ENCODE assay signal across 1 cellular context in the genomic region with DNA sequence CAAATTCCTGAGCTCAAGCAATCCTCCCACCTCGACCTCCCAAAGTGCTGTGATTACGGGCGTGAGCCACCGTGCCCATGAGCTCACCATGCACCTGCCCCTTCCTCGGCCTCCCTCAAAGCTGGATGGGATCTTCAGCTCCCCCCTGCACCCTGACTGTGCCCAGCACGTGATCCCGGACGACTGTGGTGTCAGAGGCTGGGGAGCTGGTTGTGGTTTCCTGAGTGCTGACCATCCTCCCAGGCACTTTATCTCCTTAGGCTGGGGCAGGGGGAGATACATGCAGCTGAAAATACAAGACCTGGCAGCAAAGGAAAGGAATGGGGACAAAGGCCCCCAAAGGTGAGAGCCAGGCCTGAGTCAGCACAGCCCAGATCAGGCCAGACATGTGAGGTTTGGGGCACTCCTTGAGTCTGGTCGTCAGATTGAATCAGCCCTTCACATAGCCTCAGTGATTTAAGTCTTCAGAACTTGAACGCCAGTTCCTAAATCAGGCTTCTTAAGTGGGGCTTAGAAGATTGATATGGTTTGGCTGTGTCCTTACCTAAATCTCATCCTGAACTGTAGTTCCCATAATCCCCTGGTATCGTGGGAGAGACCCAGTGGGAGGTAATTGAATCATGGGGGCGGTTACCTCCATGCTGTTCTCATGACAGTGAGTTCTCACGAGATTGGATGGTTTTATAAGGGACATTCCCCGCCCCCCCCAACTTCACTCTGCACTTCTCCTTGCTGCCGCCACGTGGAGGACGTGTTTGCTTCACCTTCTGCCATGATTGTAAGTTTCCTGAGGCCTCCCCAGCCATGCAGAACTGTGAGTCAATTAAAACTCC.
TF ChIP-seq lines count a peak whose summit lies in the region.

No MANE protein-coding gene starts in this region.

TF ChIP-seq in K562, 482 proteins besides CTCF, POLR2A, EP300 and RAD21 (continued from another document and continues in another):
- TF ChIP-seq, protein P1, sequence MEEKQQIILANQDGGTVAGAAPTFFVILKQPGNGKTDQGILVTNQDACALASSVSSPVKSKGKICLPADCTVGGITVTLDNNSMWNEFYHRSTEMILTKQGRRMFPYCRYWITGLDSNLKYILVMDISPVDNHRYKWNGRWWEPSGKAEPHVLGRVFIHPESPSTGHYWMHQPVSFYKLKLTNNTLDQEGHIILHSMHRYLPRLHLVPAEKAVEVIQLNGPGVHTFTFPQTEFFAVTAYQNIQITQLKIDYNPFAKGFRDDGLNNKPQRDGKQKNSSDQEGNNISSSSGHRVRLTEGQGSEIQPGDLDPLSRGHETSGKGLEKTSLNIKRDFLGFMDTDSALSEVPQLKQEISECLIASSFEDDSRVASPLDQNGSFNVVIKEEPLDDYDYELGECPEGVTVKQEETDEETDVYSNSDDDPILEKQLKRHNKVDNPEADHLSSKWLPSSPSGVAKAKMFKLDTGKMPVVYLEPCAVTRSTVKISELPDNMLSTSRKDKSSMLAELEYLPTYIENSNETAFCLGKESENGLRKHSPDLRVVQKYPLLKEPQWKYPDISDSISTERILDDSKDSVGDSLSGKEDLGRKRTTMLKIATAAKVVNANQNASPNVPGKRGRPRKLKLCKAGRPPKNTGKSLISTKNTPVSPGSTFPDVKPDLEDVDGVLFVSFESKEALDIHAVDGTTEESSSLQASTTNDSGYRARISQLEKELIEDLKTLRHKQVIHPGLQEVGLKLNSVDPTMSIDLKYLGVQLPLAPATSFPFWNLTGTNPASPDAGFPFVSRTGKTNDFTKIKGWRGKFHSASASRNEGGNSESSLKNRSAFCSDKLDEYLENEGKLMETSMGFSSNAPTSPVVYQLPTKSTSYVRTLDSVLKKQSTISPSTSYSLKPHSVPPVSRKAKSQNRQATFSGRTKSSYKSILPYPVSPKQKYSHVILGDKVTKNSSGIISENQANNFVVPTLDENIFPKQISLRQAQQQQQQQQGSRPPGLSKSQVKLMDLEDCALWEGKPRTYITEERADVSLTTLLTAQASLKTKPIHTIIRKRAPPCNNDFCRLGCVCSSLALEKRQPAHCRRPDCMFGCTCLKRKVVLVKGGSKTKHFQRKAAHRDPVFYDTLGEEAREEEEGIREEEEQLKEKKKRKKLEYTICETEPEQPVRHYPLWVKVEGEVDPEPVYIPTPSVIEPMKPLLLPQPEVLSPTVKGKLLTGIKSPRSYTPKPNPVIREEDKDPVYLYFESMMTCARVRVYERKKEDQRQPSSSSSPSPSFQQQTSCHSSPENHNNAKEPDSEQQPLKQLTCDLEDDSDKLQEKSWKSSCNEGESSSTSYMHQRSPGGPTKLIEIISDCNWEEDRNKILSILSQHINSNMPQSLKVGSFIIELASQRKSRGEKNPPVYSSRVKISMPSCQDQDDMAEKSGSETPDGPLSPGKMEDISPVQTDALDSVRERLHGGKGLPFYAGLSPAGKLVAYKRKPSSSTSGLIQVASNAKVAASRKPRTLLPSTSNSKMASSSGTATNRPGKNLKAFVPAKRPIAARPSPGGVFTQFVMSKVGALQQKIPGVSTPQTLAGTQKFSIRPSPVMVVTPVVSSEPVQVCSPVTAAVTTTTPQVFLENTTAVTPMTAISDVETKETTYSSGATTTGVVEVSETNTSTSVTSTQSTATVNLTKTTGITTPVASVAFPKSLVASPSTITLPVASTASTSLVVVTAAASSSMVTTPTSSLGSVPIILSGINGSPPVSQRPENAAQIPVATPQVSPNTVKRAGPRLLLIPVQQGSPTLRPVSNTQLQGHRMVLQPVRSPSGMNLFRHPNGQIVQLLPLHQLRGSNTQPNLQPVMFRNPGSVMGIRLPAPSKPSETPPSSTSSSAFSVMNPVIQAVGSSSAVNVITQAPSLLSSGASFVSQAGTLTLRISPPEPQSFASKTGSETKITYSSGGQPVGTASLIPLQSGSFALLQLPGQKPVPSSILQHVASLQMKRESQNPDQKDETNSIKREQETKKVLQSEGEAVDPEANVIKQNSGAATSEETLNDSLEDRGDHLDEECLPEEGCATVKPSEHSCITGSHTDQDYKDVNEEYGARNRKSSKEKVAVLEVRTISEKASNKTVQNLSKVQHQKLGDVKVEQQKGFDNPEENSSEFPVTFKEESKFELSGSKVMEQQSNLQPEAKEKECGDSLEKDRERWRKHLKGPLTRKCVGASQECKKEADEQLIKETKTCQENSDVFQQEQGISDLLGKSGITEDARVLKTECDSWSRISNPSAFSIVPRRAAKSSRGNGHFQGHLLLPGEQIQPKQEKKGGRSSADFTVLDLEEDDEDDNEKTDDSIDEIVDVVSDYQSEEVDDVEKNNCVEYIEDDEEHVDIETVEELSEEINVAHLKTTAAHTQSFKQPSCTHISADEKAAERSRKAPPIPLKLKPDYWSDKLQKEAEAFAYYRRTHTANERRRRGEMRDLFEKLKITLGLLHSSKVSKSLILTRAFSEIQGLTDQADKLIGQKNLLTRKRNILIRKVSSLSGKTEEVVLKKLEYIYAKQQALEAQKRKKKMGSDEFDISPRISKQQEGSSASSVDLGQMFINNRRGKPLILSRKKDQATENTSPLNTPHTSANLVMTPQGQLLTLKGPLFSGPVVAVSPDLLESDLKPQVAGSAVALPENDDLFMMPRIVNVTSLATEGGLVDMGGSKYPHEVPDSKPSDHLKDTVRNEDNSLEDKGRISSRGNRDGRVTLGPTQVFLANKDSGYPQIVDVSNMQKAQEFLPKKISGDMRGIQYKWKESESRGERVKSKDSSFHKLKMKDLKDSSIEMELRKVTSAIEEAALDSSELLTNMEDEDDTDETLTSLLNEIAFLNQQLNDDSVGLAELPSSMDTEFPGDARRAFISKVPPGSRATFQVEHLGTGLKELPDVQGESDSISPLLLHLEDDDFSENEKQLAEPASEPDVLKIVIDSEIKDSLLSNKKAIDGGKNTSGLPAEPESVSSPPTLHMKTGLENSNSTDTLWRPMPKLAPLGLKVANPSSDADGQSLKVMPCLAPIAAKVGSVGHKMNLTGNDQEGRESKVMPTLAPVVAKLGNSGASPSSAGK (IDR thresholded peaks at IDR 0.05) = peak; percentile 91
- TF ChIP-seq NCOA2 (IDR thresholded peaks at IDR 0.05; ENCODE audit: partially characterized antibody in 2 of 2) = no peak
- TF ChIP-seq PPARD (CRISPR knock-in tag; IDR thresholded peaks at IDR 0.05) = no peak
- TF ChIP-seq, protein P2, sequence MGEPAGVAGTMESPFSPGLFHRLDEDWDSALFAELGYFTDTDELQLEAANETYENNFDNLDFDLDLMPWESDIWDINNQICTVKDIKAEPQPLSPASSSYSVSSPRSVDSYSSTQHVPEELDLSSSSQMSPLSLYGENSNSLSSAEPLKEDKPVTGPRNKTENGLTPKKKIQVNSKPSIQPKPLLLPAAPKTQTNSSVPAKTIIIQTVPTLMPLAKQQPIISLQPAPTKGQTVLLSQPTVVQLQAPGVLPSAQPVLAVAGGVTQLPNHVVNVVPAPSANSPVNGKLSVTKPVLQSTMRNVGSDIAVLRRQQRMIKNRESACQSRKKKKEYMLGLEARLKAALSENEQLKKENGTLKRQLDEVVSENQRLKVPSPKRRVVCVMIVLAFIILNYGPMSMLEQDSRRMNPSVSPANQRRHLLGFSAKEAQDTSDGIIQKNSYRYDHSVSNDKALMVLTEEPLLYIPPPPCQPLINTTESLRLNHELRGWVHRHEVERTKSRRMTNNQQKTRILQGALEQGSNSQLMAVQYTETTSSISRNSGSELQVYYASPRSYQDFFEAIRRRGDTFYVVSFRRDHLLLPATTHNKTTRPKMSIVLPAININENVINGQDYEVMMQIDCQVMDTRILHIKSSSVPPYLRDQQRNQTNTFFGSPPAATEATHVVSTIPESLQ (CRISPR knock-in tag; IDR thresholded peaks at IDR 0.05) = no peak
- TF ChIP-seq NFRKB (IDR thresholded peaks at IDR 0.05; ENCODE audit: low read depth) = no peak
- no peak for TF ChIP-seq PHB (CRISPR knock-in tag; IDR thresholded peaks at IDR 0.05)
- TF ChIP-seq, protein P3, sequence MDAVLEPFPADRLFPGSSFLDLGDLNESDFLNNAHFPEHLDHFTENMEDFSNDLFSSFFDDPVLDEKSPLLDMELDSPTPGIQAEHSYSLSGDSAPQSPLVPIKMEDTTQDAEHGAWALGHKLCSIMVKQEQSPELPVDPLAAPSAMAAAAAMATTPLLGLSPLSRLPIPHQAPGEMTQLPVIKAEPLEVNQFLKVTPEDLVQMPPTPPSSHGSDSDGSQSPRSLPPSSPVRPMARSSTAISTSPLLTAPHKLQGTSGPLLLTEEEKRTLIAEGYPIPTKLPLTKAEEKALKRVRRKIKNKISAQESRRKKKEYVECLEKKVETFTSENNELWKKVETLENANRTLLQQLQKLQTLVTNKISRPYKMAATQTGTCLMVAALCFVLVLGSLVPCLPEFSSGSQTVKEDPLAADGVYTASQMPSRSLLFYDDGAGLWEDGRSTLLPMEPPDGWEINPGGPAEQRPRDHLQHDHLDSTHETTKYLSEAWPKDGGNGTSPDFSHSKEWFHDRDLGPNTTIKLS (IDR thresholded peaks at IDR 0.05; ENCODE audit: borderline replicate concordance, low read depth) = peak; percentile 67; the same call in 1 of the 2 replicates
- TF ChIP-seq SRSF1 (IDR thresholded peaks at IDR 0.05; ENCODE audit: low read depth, low read length) = no peak
- TF ChIP-seq DMBX1 (CRISPR knock-in tag; IDR thresholded peaks at IDR 0.05; ENCODE audit: borderline replicate concordance) = no peak
- TF ChIP-seq, protein P4, sequence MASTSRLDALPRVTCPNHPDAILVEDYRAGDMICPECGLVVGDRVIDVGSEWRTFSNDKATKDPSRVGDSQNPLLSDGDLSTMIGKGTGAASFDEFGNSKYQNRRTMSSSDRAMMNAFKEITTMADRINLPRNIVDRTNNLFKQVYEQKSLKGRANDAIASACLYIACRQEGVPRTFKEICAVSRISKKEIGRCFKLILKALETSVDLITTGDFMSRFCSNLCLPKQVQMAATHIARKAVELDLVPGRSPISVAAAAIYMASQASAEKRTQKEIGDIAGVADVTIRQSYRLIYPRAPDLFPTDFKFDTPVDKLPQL (IDR thresholded peaks at IDR 0.05; ENCODE audit: extremely low read depth, insufficient read length) = peak; percentile 70
- no peak for TF ChIP-seq NR1H2 (CRISPR knock-in tag; IDR thresholded peaks at IDR 0.05)
- TF ChIP-seq CHD2 (IDR thresholded peaks at IDR 0.05; ENCODE audit: low read depth, low read length) = peak; percentile 95
- TF ChIP-seq ZKSCAN3 (CRISPR knock-in tag; IDR thresholded peaks at IDR 0.05) = no peak
- TF ChIP-seq HNRNPUL1 (IDR thresholded peaks at IDR 0.05; ENCODE audit: low read length) = no peak
- no peak for TF ChIP-seq ZNF766 (CRISPR knock-in tag; conservative IDR thresholded peaks at IDR 0.05)
- TF ChIP-seq, protein P5, sequence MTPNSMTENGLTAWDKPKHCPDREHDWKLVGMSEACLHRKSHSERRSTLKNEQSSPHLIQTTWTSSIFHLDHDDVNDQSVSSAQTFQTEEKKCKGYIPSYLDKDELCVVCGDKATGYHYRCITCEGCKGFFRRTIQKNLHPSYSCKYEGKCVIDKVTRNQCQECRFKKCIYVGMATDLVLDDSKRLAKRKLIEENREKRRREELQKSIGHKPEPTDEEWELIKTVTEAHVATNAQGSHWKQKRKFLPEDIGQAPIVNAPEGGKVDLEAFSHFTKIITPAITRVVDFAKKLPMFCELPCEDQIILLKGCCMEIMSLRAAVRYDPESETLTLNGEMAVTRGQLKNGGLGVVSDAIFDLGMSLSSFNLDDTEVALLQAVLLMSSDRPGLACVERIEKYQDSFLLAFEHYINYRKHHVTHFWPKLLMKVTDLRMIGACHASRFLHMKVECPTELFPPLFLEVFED (CRISPR knock-in tag; conservative IDR thresholded peaks at IDR 0.05) = no peak
- 0 out of 2 replicates have a peak, but pooled peaks have one; percentile 19 for TF ChIP-seq MAFF (IDR thresholded peaks at IDR 0.05; ENCODE audit: low read length)
- TF ChIP-seq CBFA2T2 (conservative IDR thresholded peaks at IDR 0.05) = no peak
- peak; percentile 30; the same call in 1 of the 2 replicates for TF ChIP-seq SP1 (CRISPR knock-in tag; IDR thresholded peaks at IDR 0.05)
- no peak for TF ChIP-seq LCOR (CRISPR knock-in tag; IDR thresholded peaks at IDR 0.05)
- no peak for TF ChIP-seq ZSCAN32 (CRISPR knock-in tag; IDR thresholded peaks at IDR 0.05)
- 0 out of 2 replicates have a peak, but pooled peaks have one; percentile 31 for TF ChIP-seq TAF7 (tag; IDR thresholded peaks at IDR 0.05)
- peak; percentile 22; the same call in 1 of the 2 replicates for TF ChIP-seq ATF7 (IDR thresholded peaks at IDR 0.05)
- TF ChIP-seq, protein P6, sequence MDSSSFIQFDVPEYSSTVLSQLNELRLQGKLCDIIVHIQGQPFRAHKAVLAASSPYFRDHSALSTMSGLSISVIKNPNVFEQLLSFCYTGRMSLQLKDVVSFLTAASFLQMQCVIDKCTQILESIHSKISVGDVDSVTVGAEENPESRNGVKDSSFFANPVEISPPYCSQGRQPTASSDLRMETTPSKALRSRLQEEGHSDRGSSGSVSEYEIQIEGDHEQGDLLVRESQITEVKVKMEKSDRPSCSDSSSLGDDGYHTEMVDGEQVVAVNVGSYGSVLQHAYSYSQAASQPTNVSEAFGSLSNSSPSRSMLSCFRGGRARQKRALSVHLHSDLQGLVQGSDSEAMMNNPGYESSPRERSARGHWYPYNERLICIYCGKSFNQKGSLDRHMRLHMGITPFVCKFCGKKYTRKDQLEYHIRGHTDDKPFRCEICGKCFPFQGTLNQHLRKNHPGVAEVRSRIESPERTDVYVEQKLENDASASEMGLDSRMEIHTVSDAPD (CRISPR knock-in tag; IDR thresholded peaks at IDR 0.05) = no peak
- no peak for TF ChIP-seq CCNT2 (IDR thresholded peaks at IDR 0.05; ENCODE audit: borderline replicate concordance, extremely low read depth, insufficient read length, low read depth, low read length)
- no peak for TF ChIP-seq DIDO1 (tag; IDR thresholded peaks at IDR 0.05; ENCODE audit: low read depth)
- TF ChIP-seq RBM22 (IDR thresholded peaks at IDR 0.05; ENCODE audit: low read depth, low read length, poor library complexity, severe bottlenecking) = no peak
- TF ChIP-seq STAG1 (CRISPR knock-in tag; IDR thresholded peaks at IDR 0.05; ENCODE audit: borderline replicate concordance) = no peak
- TF ChIP-seq, protein P7, sequence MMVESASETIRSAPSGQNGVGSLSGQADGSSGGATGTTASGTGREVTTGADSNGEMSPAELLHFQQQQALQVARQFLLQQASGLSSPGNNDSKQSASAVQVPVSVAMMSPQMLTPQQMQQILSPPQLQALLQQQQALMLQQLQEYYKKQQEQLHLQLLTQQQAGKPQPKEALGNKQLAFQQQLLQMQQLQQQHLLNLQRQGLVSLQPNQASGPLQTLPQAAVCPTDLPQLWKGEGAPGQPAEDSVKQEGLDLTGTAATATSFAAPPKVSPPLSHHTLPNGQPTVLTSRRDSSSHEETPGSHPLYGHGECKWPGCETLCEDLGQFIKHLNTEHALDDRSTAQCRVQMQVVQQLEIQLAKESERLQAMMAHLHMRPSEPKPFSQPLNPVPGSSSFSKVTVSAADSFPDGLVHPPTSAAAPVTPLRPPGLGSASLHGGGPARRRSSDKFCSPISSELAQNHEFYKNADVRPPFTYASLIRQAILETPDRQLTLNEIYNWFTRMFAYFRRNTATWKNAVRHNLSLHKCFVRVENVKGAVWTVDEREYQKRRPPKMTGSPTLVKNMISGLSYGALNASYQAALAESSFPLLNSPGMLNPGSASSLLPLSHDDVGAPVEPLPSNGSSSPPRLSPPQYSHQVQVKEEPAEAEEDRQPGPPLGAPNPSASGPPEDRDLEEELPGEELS (CRISPR knock-in tag; IDR thresholded peaks at IDR 0.05; ENCODE audit: borderline replicate concordance) = no peak
- peak; percentile 65 for TF ChIP-seq TAF1 (IDR thresholded peaks at IDR 0.05; ENCODE audit: control insufficient read depth, extremely low read depth, insufficient read depth, low read length, severe bottlenecking)
